ENCODE assay signal across 13 cellular contexts in the genomic region with DNA sequence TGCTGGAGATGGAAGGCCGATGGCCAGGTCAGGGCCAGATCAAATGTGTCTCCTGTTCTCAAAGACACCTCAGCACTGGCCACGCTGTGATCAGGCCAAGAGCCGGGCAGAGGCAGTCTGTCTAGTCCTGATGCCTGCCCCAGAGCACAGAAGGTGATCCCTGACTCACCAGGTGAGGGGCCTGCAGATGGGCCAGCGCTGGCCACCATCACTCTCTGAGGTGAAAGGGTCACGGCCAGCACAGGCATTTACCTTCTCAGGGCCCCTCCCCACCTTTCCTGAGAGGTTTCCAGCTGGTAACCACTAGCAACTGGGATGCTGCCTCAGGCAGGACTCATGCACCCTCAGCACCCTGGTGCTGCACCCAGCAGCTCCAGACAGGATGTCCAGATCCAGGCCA. TPM values are rescaled to one million over a fixed set of nuclear protein-coding genes. Genes with fewer than 3 reads are reported as not detected.
DNase-seq lines count a peak whose midpoint lies in the region; TF ChIP-seq lines count a peak whose summit lies in the region.
"Had no signal": no experiment of that assay in that cellular context is flagged by ENCODE, and none has a peak within 500 bp of the region (broad histone marks: within the 10 kb centered on the region; RNA-seq: fewer than 3 reads in every experiment).

No MANE protein-coding gene starts in this region.

- DNase-seq in HL-60 (ENCODE audit: low read depth in 1 of 2, low spot score in 1 of 2): no peak
- no peak for DNase-seq in RWPE1 (ENCODE audit: low spot score)
- DNase-seq in colonic mucosa: no peak
- no peak for DNase-seq in osteoblast (ENCODE audit: insufficient read length, low spot score, missing footprints)
- no peak for DNase-seq in DMS 273 (lab: John Stamatoyannopoulos, UW; ENCODE audit: unreplicated experiment)
- no peak for DNase-seq in NCI-H526 treated with DMSO at 0.1 percent for 48 hours (lab: John Stamatoyannopoulos, UW)
- DNase-seq: dermis blood vessel endothelial cell, SHP77 treated with DMSO at 0.1 percent for 48 hours, WERI-Rb-1 had no signal

- peaks cover 5% of the 10 kb centered on the region for H3K36me3 ChIP-seq in colonic mucosa
- peaks cover 9% of the 10 kb centered on the region for H3K36me3 ChIP-seq in rectal smooth muscle tissue (ENCODE audit: control insufficient read depth, insufficient read depth, low read length)
- peaks cover 4% of the 10 kb centered on the region for H3K36me3 ChIP-seq in osteoblast (ENCODE audit: insufficient read depth, low read length)

- H3K4me1 ChIP-seq in colonic mucosa (peaks cover 49% of the 10 kb centered on the region), rectal smooth muscle tissue (ENCODE audit: control insufficient read depth, insufficient read depth, low read length) (peaks cover 16% of the 10 kb centered on the region), osteoblast (ENCODE audit: insufficient read depth, low read length) (peaks cover 18% of the 10 kb centered on the region)

- H2AFZ ChIP-seq in osteoblast (ENCODE audit: low read length): no peak overlapping the region

- peaks cover 73% of the 10 kb centered on the region for H3K79me2 ChIP-seq in osteoblast (ENCODE audit: insufficient read depth, low read length)

- no peak overlapping the region for H3K4me3 ChIP-seq in HL-60 (replicated peaks; ENCODE audit: insufficient read depth, low read length)
- H3K4me3 ChIP-seq in colonic mucosa: no peak overlapping the region
- H3K4me3 ChIP-seq in rectal smooth muscle tissue (ENCODE audit: low read length): peak overlapping the region; percentile 21
- no peak overlapping the region for H3K4me3 ChIP-seq in osteoblast (ENCODE audit: insufficient read depth, low read length)
- H3K4me3 ChIP-seq: K562, mucosa of descending colon, right atrium auricular region had no signal

- POLR2A ChIA-PET in RWPE1 (lab: Yijun Ruan, JAX; ENCODE audit: low non-redundant PET): interaction anchor here (0.6 kb wide), 1 partner anchor 10 kb away, joined by 4 read pairs; a partner anchor contains a TSS

- no peak overlapping the region for H3K4me2 ChIP-seq in osteoblast (ENCODE audit: insufficient read depth, low read length)

- peak overlapping the region; percentile 66 for H3K27ac ChIP-seq in HL-60 (replicated peaks)
- peak overlapping the region; percentile 87 for H3K27ac ChIP-seq in RWPE1
- H3K27ac ChIP-seq in colonic mucosa: peak overlapping the region; percentile 91
- no peak overlapping the region for H3K27ac ChIP-seq in rectal smooth muscle tissue (ENCODE audit: low read depth, low read length)
- no peak overlapping the region for H3K27ac ChIP-seq in osteoblast (ENCODE audit: low read depth, low read length)
- H3K27ac ChIP-seq: right atrium auricular region, WERI-Rb-1 had no signal

- CTCF ChIA-PET in RWPE1 (lab: Yijun Ruan, JAX): no interaction called here

- no peaks in the 10 kb centered on the region for H3K9me3 ChIP-seq in colonic mucosa
- no peaks in the 10 kb centered on the region for H3K9me3 ChIP-seq in osteoblast (ENCODE audit: low read depth, low read length)
- H3K9me3 ChIP-seq: mucosa of descending colon, right atrium auricular region had no signal

- intact Hi-C loops in colonic mucosa (cut with DNase I): no loop called here

- H3K27me3 ChIP-seq in HL-60 (ENCODE audit: insufficient read depth, poor library complexity, severe bottlenecking) (no peaks in the 10 kb centered on the region), colonic mucosa (no peaks in the 10 kb centered on the region), rectal smooth muscle tissue (ENCODE audit: control insufficient read depth, insufficient read depth, low read length) (no peaks in the 10 kb centered on the region), osteoblast (ENCODE audit: insufficient read depth, low read length) (no peaks in the 10 kb centered on the region)
- H3K27me3 ChIP-seq: right atrium auricular region had no signal

- peaks cover 65% of the 10 kb centered on the region for H4K20me1 ChIP-seq in osteoblast (ENCODE audit: insufficient read depth, low read length)

- H3K9ac ChIP-seq in colonic mucosa (ENCODE audit: low read depth in 2 of 2, low read length in 2 of 2): peak overlapping the region in 1 of 2 donors; percentile 81
- peak overlapping the region; percentile 30 for H3K9ac ChIP-seq in rectal smooth muscle tissue (ENCODE audit: low read length)

- TF ChIP-seq CTCF in HL-60 (IDR thresholded peaks at IDR 0.05; ENCODE audit: insufficient read depth, low read length) (no peak), RWPE1 (conservative IDR thresholded peaks at IDR 0.05; ENCODE audit: low read depth) (no peak), colonic mucosa (IDR thresholded peaks at IDR 0.05) (no peak), osteoblast (IDR thresholded peaks at IDR 0.05; ENCODE audit: extremely low read depth, low read depth, low read length) (no peak)

RNA-seq across cellular contexts. Expression of a gene that starts 2.9 kb away (rescaled TPM):
- total RNA-seq in colonic mucosa (100 to 1,000 TPM in 1 of 2 donors, 10 to 100 TPM in 1; 68.3 to 101 TPM), osteoblast (74.3 and 93.0 TPM in 2 replicates)

RNA-seq across cellular contexts. Expression of a gene that starts 9.4 kb away (rescaled TPM):
- total RNA-seq in colonic mucosa (1 to 10 TPM; 4.4 to 5.1 TPM), osteoblast (9.1 and 9.4 TPM in 2 replicates)

RNA-seq across cellular contexts. Expression of a gene that starts 14.7 kb away (rescaled TPM):
- total RNA-seq in colonic mucosa: not detected
- total RNA-seq in osteoblast: under 0.01 TPM in 1 of 2 replicates, not detected in the other
- total RNA-seq: dermis blood vessel endothelial cell, K562, mucosa of descending colon, right atrium auricular region had no signal

RNA-seq across cellular contexts. Expression of a gene that starts 35.5 kb away (rescaled TPM):
- 10 to 100 TPM; 51.1 to 60.0 TPM for total RNA-seq in colonic mucosa
- 56.8 and 60.7 TPM in 2 replicates for total RNA-seq in osteoblast

RNA-seq across cellular contexts. Expression of a gene that starts 36.1 kb away (rescaled TPM):
- total RNA-seq in colonic mucosa (10 to 100 TPM; 27.4 to 71.5 TPM), osteoblast (24.2 and 27.5 TPM in 2 replicates)

Comparison
In these comparisons a context has a peak if more than half of its experiments do, and no peak if none do; other contexts are left out.
1. H3K27ac ChIP-seq: peak in HL-60 (single experiment), RWPE1 (single experiment) and colonic mucosa (single experiment); none in rectal smooth muscle tissue (single experiment) and osteoblast (single experiment).